ENCODE assay signal across 9 cellular contexts in the genomic region with DNA sequence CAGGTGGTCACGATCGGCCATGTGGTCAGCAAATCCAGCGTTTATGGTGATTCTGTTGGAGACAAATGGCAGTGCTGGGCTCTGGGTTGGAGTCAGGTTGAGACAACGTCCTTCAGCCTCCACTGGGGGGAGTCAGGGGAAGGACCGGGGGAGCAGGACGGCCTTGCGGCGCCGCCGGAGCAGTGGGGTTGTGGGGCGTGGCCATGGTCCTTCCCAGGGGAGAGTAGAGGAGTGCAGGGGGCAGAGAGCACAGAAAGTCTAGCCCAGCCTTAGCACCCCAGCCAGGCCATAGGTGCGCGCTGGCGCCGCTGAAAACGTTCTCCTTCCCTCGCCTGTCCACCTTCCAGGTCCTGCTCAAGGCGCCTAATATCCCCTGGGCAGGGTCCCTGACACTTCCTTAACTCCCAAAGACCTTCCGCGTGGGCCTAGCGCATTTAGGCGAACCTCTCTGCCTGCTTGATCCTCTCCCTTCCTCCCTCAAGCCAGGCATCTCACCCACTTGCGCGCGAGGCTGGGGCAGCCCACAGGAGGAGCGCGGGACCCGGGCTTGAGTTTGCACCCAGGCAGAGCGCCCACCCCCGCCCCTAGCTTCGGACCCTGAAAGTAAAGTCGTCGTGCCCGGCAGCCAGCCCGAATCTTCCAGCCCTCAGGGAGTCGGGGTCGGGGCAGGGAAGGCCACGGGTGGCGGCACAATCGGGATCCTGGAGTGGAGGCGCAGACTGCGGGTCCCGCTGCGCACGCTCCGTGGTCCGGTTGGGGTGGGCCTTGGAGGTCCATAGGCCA. TPM values are rescaled to one million over a fixed set of nuclear protein-coding genes. Genes with fewer than 3 reads are reported as not detected.
A peak's percentile ranks its signal among the peaks of the same experiment; 100 is the strongest.
DNase-seq lines count a peak whose midpoint lies in the region; ATAC-seq and TF ChIP-seq lines count a peak whose summit lies in the region.
"Had no signal": no experiment of that assay in that cellular context is flagged by ENCODE, and none has a peak within 500 bp of the region (broad histone marks: within the 10 kb centered on the region; RNA-seq: fewer than 3 reads in every experiment).

No MANE protein-coding gene starts in this region.

- peaks cover 30% of the 10 kb centered on the region for H3K27me3 Mint-ChIP-seq in T-helper 1 cell treated with Interleukin-12 subunit alpha and Interleukin-12 subunit beta and Interleukin-4 antibody, amounts not matched to agents 30 μg/mL and 1 μg/mL, for 36 hours (ENCODE audit: low read depth)
- peaks cover 56% of the 10 kb centered on the region for H3K27me3 Mint-ChIP-seq in type B pancreatic cell

- no peak overlapping the region for H3K27ac ChIP-seq in breast epithelium
- H3K27ac ChIP-seq: ascending aorta had no signal

- in situ Hi-C loops in T47D (cut with HindIII; ENCODE audit: low pct_unique_long_range_greater_than_20kb, low sequenced_read_pairs): no loop called here

- intact Hi-C loops in breast epithelium (cut with DNase I; ENCODE audit: low total_unique reads): loop anchor here (10.0 kb wide), 1 partner anchor 429 kb away; no protein-coding TSS in a partner anchor

- no peak for TF ChIP-seq POLR2A in breast epithelium (IDR thresholded peaks at IDR 0.05)

- peak overlapping the region; percentile 9 for H3K4me3 Mint-ChIP-seq in T-helper 1 cell treated with Interleukin-12 subunit alpha and Interleukin-12 subunit beta and Interleukin-4 antibody, amounts not matched to agents 30 μg/mL and 1 μg/mL, for 36 hours
- H3K4me3 Mint-ChIP-seq in type B pancreatic cell: peak overlapping the region; percentile 77

- ATAC-seq in GM21381 (IDR thresholded peaks at IDR 0.05; ENCODE audit: unreplicated experiment): no peak

- H3K9me3 ChIP-seq in breast epithelium (peaks cover 0 to 6% of the 10 kb centered on the region in 2 donors), iPS-18c (ENCODE audit: control insufficient read depth, insufficient read depth, low read length) (peaks cover 2% of the 10 kb centered on the region)

- peaks cover 0 to 70% of the 10 kb centered on the region in 2 donors for H3K27me3 ChIP-seq in breast epithelium

- no peaks in the 10 kb centered on the region for H3K36me3 ChIP-seq in breast epithelium
- H3K36me3 ChIP-seq: ascending aorta had no signal

- no peak overlapping the region for H3K27ac Mint-ChIP-seq in T-helper 1 cell treated with Interleukin-12 subunit alpha and Interleukin-12 subunit beta and Interleukin-4 antibody, amounts not matched to agents 30 μg/mL and 1 μg/mL, for 36 hours
- no peak overlapping the region for H3K27ac Mint-ChIP-seq in type B pancreatic cell

- DNase-seq in T47D (ENCODE audit: low read depth in 1 of 2, low spot score in 1 of 2): peak; percentile 59 to 92
- DNase-seq in breast epithelium (ENCODE audit: low spot score in 2 of 2): no peak
- no peak for DNase-seq in type B pancreatic cell (ENCODE audit: extremely low spot score, unreplicated experiment)
- no peak for DNase-seq in NCI-H2107 (lab: John Stamatoyannopoulos, UW)
- no peak for DNase-seq in NOMO-1 (lab: John Stamatoyannopoulos, UW; ENCODE audit: unreplicated experiment in 2 of 2)

- peaks cover 10 to 15% of the 10 kb centered on the region in 2 donors for H3K4me1 ChIP-seq in breast epithelium

- peaks cover 4% of the 10 kb centered on the region for H3K4me1 Mint-ChIP-seq in T-helper 1 cell treated with Interleukin-12 subunit alpha and Interleukin-12 subunit beta and Interleukin-4 antibody, amounts not matched to agents 30 μg/mL and 1 μg/mL, for 36 hours (ENCODE audit: low read depth)
- H3K4me1 Mint-ChIP-seq in type B pancreatic cell (ENCODE audit: unreplicated experiment): peaks cover 7% of the 10 kb centered on the region

- H3K4me3 ChIP-seq in breast epithelium (peak overlapping the region in 1 of 3 donors; percentile 83), iPS-18c (ENCODE audit: insufficient read depth, low read depth, low read length) (peak overlapping the region; percentile 46)
- H3K4me3 ChIP-seq: ascending aorta had no signal

- H3K9me3 Mint-ChIP-seq in T-helper 1 cell treated with Interleukin-12 subunit alpha and Interleukin-12 subunit beta and Interleukin-4 antibody, amounts not matched to agents 30 μg/mL and 1 μg/mL, for 36 hours: peaks cover 2% of the 10 kb centered on the region
- H3K9me3 Mint-ChIP-seq in type B pancreatic cell: no peaks in the 10 kb centered on the region

- TF ChIP-seq CTCF in breast epithelium (IDR thresholded peaks at IDR 0.05) (no peak), type B pancreatic cell (conservative IDR thresholded peaks at IDR 0.05) (peak; percentile 68)

- no peaks in the 10 kb centered on the region for H3K36me3 Mint-ChIP-seq in T-helper 1 cell treated with Interleukin-12 subunit alpha and Interleukin-12 subunit beta and Interleukin-4 antibody, amounts not matched to agents 30 μg/mL and 1 μg/mL, for 36 hours (ENCODE audit: low read depth)
- H3K36me3 Mint-ChIP-seq in type B pancreatic cell: no peaks in the 10 kb centered on the region

RNA-seq across cellular contexts. Expression of a gene that starts 3.1 kb away (rescaled TPM):
- total RNA-seq in breast epithelium (1 to 10 TPM; 1.4 to 4.6 (median 2.2) TPM), type B pancreatic cell (ENCODE audit: low replicate concordance) (12.9 and 23.4 TPM in 2 replicates)

RNA-seq across cellular contexts. Expression of a gene that starts 49.8 kb away (rescaled TPM):
- under 1 TPM in 2 of 3 donors, not detected in 1; 0.15 to 0.33 TPM for total RNA-seq in breast epithelium
- 0.29 TPM in 1 of 2 replicates, not detected in the other for total RNA-seq in type B pancreatic cell (ENCODE audit: low replicate concordance)
- total RNA-seq: ascending aorta had no signal

Comparison
In these comparisons a context has a peak if more than half of its experiments do, and no peak if none do; other contexts are left out.
1. DNase-seq: peak in T47D (2 of 2); none in breast epithelium (0 of 2), type B pancreatic cell (single experiment), NCI-H2107 (single experiment) and NOMO-1 (0 of 2).